In genomic region chr6:139764498-139764986, GRCh38 we compare ENCODE assay signal across 8 cellular contexts.
A peak's percentile ranks its signal among the peaks of the same experiment; 100 is the strongest.
DNase-seq lines count a peak whose midpoint lies in the region; ATAC-seq and TF ChIP-seq lines count a peak whose summit lies in the region.

No MANE protein-coding gene starts in this region.

- H3K36me3 Mint-ChIP-seq in natural killer cell treated with Interleukin-12 subunit alpha and Interleukin-12 subunit beta and Interleukin-15 and Interleukin-18, amount 100 ng/mL, for 72 hours, result no peaks in the 10 kb centered on the region
- H3K36me3 Mint-ChIP-seq in glutamatergic neuron (ENCODE audit: unreplicated experiment), result no peaks in the 10 kb centered on the region

- peaks cover 14% of the 10 kb centered on the region in 2 donors for H3K4me1 Mint-ChIP-seq in natural killer cell treated with Interleukin-12 subunit alpha and Interleukin-12 subunit beta and Interleukin-15 and Interleukin-18, amount 100 ng/mL, for 72 hours (ENCODE audit: low read depth in 2 of 2)
- no peaks in the 10 kb centered on the region for H3K4me1 Mint-ChIP-seq in glutamatergic neuron (ENCODE audit: low read depth, unreplicated experiment)

- H3K27ac Mint-ChIP-seq in natural killer cell treated with Interleukin-12 subunit alpha and Interleukin-12 subunit beta and Interleukin-15 and Interleukin-18, amount 100 ng/mL, for 72 hours, result peak overlapping the region in 1 of 2 donors; percentile 33
- H3K27ac Mint-ChIP-seq in glutamatergic neuron (ENCODE audit: unreplicated experiment), result no peak overlapping the region

- TF ChIP-seq CTCF in glutamatergic neuron (IDR thresholded peaks at IDR 0.05; ENCODE audit: partially characterized antibody, unreplicated experiment), result no peak

- H3K27me3 Mint-ChIP-seq in natural killer cell treated with Interleukin-12 subunit alpha and Interleukin-12 subunit beta and Interleukin-15 and Interleukin-18, amount 100 ng/mL, for 72 hours, result peaks cover 0 to 13% of the 10 kb centered on the region in 2 donors
- peaks cover 3% of the 10 kb centered on the region for H3K27me3 Mint-ChIP-seq in glutamatergic neuron (ENCODE audit: unreplicated experiment)

- ATAC-seq in GM19438 (IDR thresholded peaks at IDR 0.05; ENCODE audit: low read depth, unreplicated experiment), result peak; percentile 81
- peak; percentile 88 for ATAC-seq in HG03432 (IDR thresholded peaks at IDR 0.05; ENCODE audit: unreplicated experiment)
- peak; percentile 96 for ATAC-seq in SK-N-SH treated with all-trans-retinoic acid at 6 μM for 48 hours
- ATAC-seq in esophagus mucosa, result peak; percentile 89
- ATAC-seq in natural killer cell treated with Interleukin-12 subunit alpha and Interleukin-12 subunit beta and Interleukin-15 and Interleukin-18, amount 100 ng/mL, for 72 hours, result peak; percentile 60 to 64

- peak overlapping the region; percentile 13 for H3K4me3 Mint-ChIP-seq in natural killer cell treated with Interleukin-12 subunit alpha and Interleukin-12 subunit beta and Interleukin-15 and Interleukin-18, amount 100 ng/mL, for 72 hours
- H3K4me3 Mint-ChIP-seq in glutamatergic neuron (ENCODE audit: unreplicated experiment), result no peak overlapping the region

- DNase-seq in CD1c-positive myeloid dendritic cell (ENCODE audit: extremely low spot score), result peak; percentile 90
- DNase-seq in natural killer cell treated with Interleukin-12 subunit alpha and Interleukin-12 subunit beta and Interleukin-15 and Interleukin-18, amount 100 ng/mL, for 72 hours (ENCODE audit: low spot score), result no peak
- DNase-seq in cortex of kidney (lab: John Stamatoyannopoulos, UW), result no peak
- DNase-seq in glutamatergic neuron, result no peak

- no peaks in the 10 kb centered on the region for H3K9me3 Mint-ChIP-seq in natural killer cell treated with Interleukin-12 subunit alpha and Interleukin-12 subunit beta and Interleukin-15 and Interleukin-18, amount 100 ng/mL, for 72 hours
- H3K9me3 Mint-ChIP-seq in glutamatergic neuron (ENCODE audit: unreplicated experiment), result no peaks in the 10 kb centered on the region

TF ChIP-seq in SK-N-SH treated with all-trans-retinoic acid at 6 μM for 48 hours, 23 proteins besides CTCF, POLR2A, EP300 and RAD21:
- TF ChIP-seq POU6F1 (CRISPR knock-in tag; IDR thresholded peaks at IDR 0.05; ENCODE audit: borderline replicate concordance, low read depth) (peak; percentile 10; the same call in 1 of the 2 replicates), CSRNP3 (CRISPR knock-in tag; IDR thresholded peaks at IDR 0.05) (no peak), ZFP3 (CRISPR knock-in tag; IDR thresholded peaks at IDR 0.05) (no peak)
TF ChIP-seq in SK-N-SH treated with all-trans-retinoic acid at 6 μM for 48 hours: peak in this region for 1.
